8 cellular contexts compared by ENCODE assay signal in genomic region chr19:3036795-3037544, GRCh38. TPM values are rescaled to one million over a fixed set of nuclear protein-coding genes. Genes with fewer than 3 reads are reported as not detected.
DNase-seq lines count a peak whose midpoint lies in the region; ATAC-seq, FAIRE-seq and TF ChIP-seq lines count a peak whose summit lies in the region.
"Not testable (repeated sequence)": the region's sequence is repeated elsewhere in the genome, so short reads cannot be mapped to it uniquely, and the experiment has no call there.

No MANE protein-coding gene starts in this region.

- not testable (repeated sequence) for H3K27me3 ChIP-seq in CD8-positive, alpha-beta memory T cell (ENCODE audit: insufficient read depth, low read length, poor library complexity, severe bottlenecking); endothelial cell of umbilical vein (ENCODE audit: control insufficient read depth in 2 of 2, insufficient read depth in 2 of 2, low read length in 2 of 2)
- peaks cover 45% of the 10 kb centered on the region for H3K27me3 ChIP-seq in KMS-11 (ENCODE audit: insufficient read depth, low read depth)
- H3K27me3 ChIP-seq in tibial artery, result peaks cover 0 to 36% of the 10 kb centered on the region in 2 donors

- not testable (repeated sequence) for H3K27me3 Mint-ChIP-seq in CD8-positive, alpha-beta memory T cell
- H3K27me3 Mint-ChIP-seq in activated naive CD8-positive, alpha-beta T cell treated with anti-CD3 and anti-CD28 coated beads, Interleukin-2, amount 50 U/mL, for 24 hours, result peaks cover 14% of the 10 kb centered on the region
- peaks cover 13% of the 10 kb centered on the region for H3K27me3 Mint-ChIP-seq in osteocyte (ENCODE audit: unreplicated experiment)

- not testable (repeated sequence) for H3K9me3 Mint-ChIP-seq in CD8-positive, alpha-beta memory T cell; activated naive CD8-positive, alpha-beta T cell treated with anti-CD3 and anti-CD28 coated beads, Interleukin-2, amount 50 U/mL, for 24 hours; osteocyte (ENCODE audit: unreplicated experiment)

- H3K4me3 Mint-ChIP-seq in CD8-positive, alpha-beta memory T cell, result peak overlapping the region; percentile 80 to 98 (median 93)
- H3K4me3 Mint-ChIP-seq in activated naive CD8-positive, alpha-beta T cell treated with anti-CD3 and anti-CD28 coated beads, Interleukin-2, amount 50 U/mL, for 24 hours, result peak overlapping the region; percentile 82
- H3K4me3 Mint-ChIP-seq in osteocyte (ENCODE audit: unreplicated experiment), result peak overlapping the region; percentile 86

- FAIRE-seq in endothelial cell of umbilical vein (lab: Jason Lieb, UNC), result not testable (repeated sequence)

- peaks cover 16% of the 10 kb centered on the region for H3K4me1 ChIP-seq in CD8-positive, alpha-beta memory T cell (ENCODE audit: insufficient read depth, low read length)
- peaks cover 20% of the 10 kb centered on the region for H3K4me1 ChIP-seq in KMS-11 (ENCODE audit: low read depth, poor library complexity, severe bottlenecking)
- peaks cover 12% of the 10 kb centered on the region for H3K4me1 ChIP-seq in endothelial cell of umbilical vein (ENCODE audit: control insufficient read depth, extremely low read depth, insufficient read depth, low read length)
- peaks cover 4 to 29% (median 20%) of the 10 kb centered on the region in 4 donors for H3K4me1 ChIP-seq in tibial artery

- H3K4me1 Mint-ChIP-seq in CD8-positive, alpha-beta memory T cell, result peaks cover 19 to 37% (median 20%) of the 10 kb centered on the region in 3 donors
- peaks cover 33% of the 10 kb centered on the region for H3K4me1 Mint-ChIP-seq in activated naive CD8-positive, alpha-beta T cell treated with anti-CD3 and anti-CD28 coated beads, Interleukin-2, amount 50 U/mL, for 24 hours
- peaks cover 20% of the 10 kb centered on the region for H3K4me1 Mint-ChIP-seq in osteocyte (ENCODE audit: unreplicated experiment)

- H3K9ac ChIP-seq in KMS-11 (peak overlapping the region; percentile 56; the same call in 1 of the 2 replicates), endothelial cell of umbilical vein (replicated peaks; ENCODE audit: extremely low read depth, insufficient read depth, low read length) (peak overlapping the region; percentile 25)

- not testable (repeated sequence) for H3K9me3 ChIP-seq in CD8-positive, alpha-beta memory T cell (ENCODE audit: low read length); endothelial cell of umbilical vein (replicated peaks; ENCODE audit: control insufficient read depth, insufficient read depth, low read length); tibial artery

- H3K36me3 ChIP-seq in CD8-positive, alpha-beta memory T cell (ENCODE audit: insufficient read depth, low read length); KMS-11 (ENCODE audit: insufficient read depth); endothelial cell of umbilical vein (ENCODE audit: control insufficient read depth in 2 of 2, extremely low read depth in 1 of 2, insufficient read depth in 2 of 2, low read length in 2 of 2); tibial artery: not testable (repeated sequence)

- H3K9me1 ChIP-seq in endothelial cell of umbilical vein (replicated peaks; ENCODE audit: control insufficient read depth, extremely low read depth, insufficient read depth, low read length), result not testable (repeated sequence)

- CTCF ChIA-PET in CD8-positive, alpha-beta memory T cell (lab: Charles Lee), result interaction anchor here (0.8 to 3.1 kb wide), 9 partner anchors 11 to 75 kb away, joined by 3 to 18 read pairs (median 7); no protein-coding TSS in a partner anchor
- CTCF ChIA-PET in endothelial cell of umbilical vein (lab: Charles Lee), result interaction anchor here (0.6 to 3.0 kb wide), 20 partner anchors 8 to 150 kb away, joined by 3 to 32 read pairs (median 6); partner anchors contain the start of genes TLE2, TLE5 and TLE6

- DNase-seq in CD8-positive, alpha-beta memory T cell; activated naive CD8-positive, alpha-beta T cell treated with anti-CD3 and anti-CD28 coated beads, Interleukin-2, amount 50 U/mL, for 24 hours; endothelial cell of umbilical vein (ENCODE audit: low read depth, low spot score); osteocyte (ENCODE audit: extremely low spot score, unreplicated experiment); tibial artery: not testable (repeated sequence)
- DNase-seq in left colon, result peak in 1 of 2 donors; percentile 33

- peak overlapping the region; percentile 100 for H2AFZ ChIP-seq in KMS-11 (ENCODE audit: low read depth)
- H2AFZ ChIP-seq in endothelial cell of umbilical vein (ENCODE audit: low read depth, low read length), result peak overlapping the region; percentile 87

- H3K4me2 ChIP-seq in KMS-11 (peak overlapping the region; percentile 95), endothelial cell of umbilical vein (ENCODE audit: insufficient read depth, low read length) (peak overlapping the region; percentile 64)

- BruUV-seq in endothelial cell of umbilical vein (replicated peaks; lab: Mats Ljungman, UMichigan), result not testable (repeated sequence)

- POLR2A ChIA-PET in CD8-positive, alpha-beta memory T cell (lab: Charles Lee), result interaction anchor here (1.2 to 3.9 kb wide), 5 partner anchors 9 to 87 kb away, joined by 3 to 86 read pairs (median 13); partner anchors contain the start of gene TLE5
- POLR2A ChIA-PET in endothelial cell of umbilical vein (lab: Charles Lee), result interaction anchor here (1.1 to 2.3 kb wide), 2 partner anchors 17 to 87 kb away, joined by 3 to 16 read pairs; no protein-coding TSS in a partner anchor

- H3K36me3 Mint-ChIP-seq in CD8-positive, alpha-beta memory T cell; activated naive CD8-positive, alpha-beta T cell treated with anti-CD3 and anti-CD28 coated beads, Interleukin-2, amount 50 U/mL, for 24 hours (ENCODE audit: low read depth); osteocyte (ENCODE audit: unreplicated experiment): not testable (repeated sequence)

- intact Hi-C loops in endothelial cell of umbilical vein (cut with micrococcal nuclease), result loop anchor here (1.0 to 5.0 kb wide), 4 partner anchors 24 to 800 kb away; partner anchors contain the start of genes PLEKHJ1 and SF3A2
- intact Hi-C loops in left colon (cut with DNase I, micrococcal nuclease); tibial artery (cut with DNase I; ENCODE audit: low total_unique reads): not testable (repeated sequence)

- dilution Hi-C loops in endothelial cell of umbilical vein (cut with MboI; ENCODE audit: extremely low pct_ligation_motif_present, low sequenced_read_pairs), result not testable (repeated sequence)

- not testable (repeated sequence) for H4K20me1 ChIP-seq in KMS-11 (ENCODE audit: insufficient read depth); endothelial cell of umbilical vein (replicated peaks; ENCODE audit: control insufficient read depth, extremely low read depth, insufficient read depth, low read length)

- peak overlapping the region; percentile 82 for H3K27ac ChIP-seq in CD8-positive, alpha-beta memory T cell (ENCODE audit: low read depth, low read length)
- not testable (repeated sequence) for H3K27ac ChIP-seq in KMS-11
- H3K27ac ChIP-seq in endothelial cell of umbilical vein (ENCODE audit: insufficient read depth, low read depth, low read length) (peak overlapping the region; percentile 42), tibial artery (peak overlapping the region; percentile 80 to 88)

- peak overlapping the region; percentile 99 for H3K4me3 ChIP-seq in CD8-positive, alpha-beta memory T cell (ENCODE audit: low read length)
- not testable (repeated sequence) for H3K4me3 ChIP-seq in KMS-11 (IDR thresholded peaks at IDR 0.05; ENCODE audit: insufficient read depth, low read depth, low read length); endothelial cell of umbilical vein (replicated peaks in 1 of 3; ENCODE audit: insufficient read depth in 1 of 3, low read depth in 1 of 3, low read length in 3 of 3)
- peak overlapping the region; percentile 51 to 56 for H3K4me3 ChIP-seq in tibial artery

- TF ChIP-seq CTCF in KMS-11 (conservative IDR thresholded peaks at IDR 0.05; ENCODE audit: low read depth, low read length); tibial artery (IDR thresholded peaks at IDR 0.05): not testable (repeated sequence)
- TF ChIP-seq CTCF in endothelial cell of umbilical vein (IDR thresholded peaks at IDR 0.05; ENCODE audit: extremely low read depth in 1 of 2, insufficient read depth in 1 of 2, low read depth in 1 of 2, low read length in 2 of 2) (peak; percentile 12 to 28), osteocyte (IDR thresholded peaks at IDR 0.05) (peak; percentile 31)

- ATAC-seq in SK-N-SH treated with all-trans-retinoic acid at 6 μM for 48 hours, result peak; percentile 5
- not testable (repeated sequence) for ATAC-seq in activated naive CD8-positive, alpha-beta T cell treated with anti-CD3 and anti-CD28 coated beads, Interleukin-2, amount 50 U/mL, for 24 hours
- ATAC-seq in left colon, result peak; percentile 5

- not testable (repeated sequence) for TF ChIP-seq POLR2A in endothelial cell of umbilical vein (IDR thresholded peaks at IDR 0.05; ENCODE audit: low read depth, low read length)

- not testable (repeated sequence) for H3K79me2 ChIP-seq in KMS-11 (ENCODE audit: insufficient read depth, low read depth); endothelial cell of umbilical vein (ENCODE audit: control insufficient read depth, insufficient read depth, low read length)

- peak overlapping the region in 5 of 8 donors; percentile 65 to 98 (median 97) for H3K27ac Mint-ChIP-seq in CD8-positive, alpha-beta memory T cell
- peak overlapping the region; percentile 95 for H3K27ac Mint-ChIP-seq in activated naive CD8-positive, alpha-beta T cell treated with anti-CD3 and anti-CD28 coated beads, Interleukin-2, amount 50 U/mL, for 24 hours
- peak overlapping the region; percentile 87 for H3K27ac Mint-ChIP-seq in osteocyte (ENCODE audit: unreplicated experiment)

RNA-seq across cellular contexts. Expression of gene TLE2, which starts 7.9 kb away (rescaled TPM):
- 1 to 10 TPM; 3.8 to 5.3 TPM for total RNA-seq in CD8-positive, alpha-beta memory T cell
- polyA plus RNA-seq in CD8-positive, alpha-beta memory T cell, result 5.0 TPM
- 38.8 and 42.5 TPM in 2 replicates for total RNA-seq in endothelial cell of umbilical vein
- 32.0 and 38.3 TPM in 2 replicates for polyA plus RNA-seq in endothelial cell of umbilical vein
- polyA plus RNA-seq in endothelial cell of umbilical vein (2011; cell fraction: cytosol; rRNA removed), result 18.1 and 24.3 TPM in 2 replicates
- polyA plus RNA-seq in endothelial cell of umbilical vein (2011; cell fraction: nucleus; rRNA removed), result 83.7 and 102 TPM in 2 replicates
- polyA plus RNA-seq in endothelial cell of umbilical vein (2012), result 24.2 and 43.0 TPM in 2 replicates
- 13.2 and 18.9 TPM in 2 replicates for polyA minus RNA-seq in endothelial cell of umbilical vein
- 14.4 TPM for polyA minus RNA-seq in endothelial cell of umbilical vein (2011; cell fraction: cytosol; rRNA and poly(A)+ RNA removed)
- 13.9 and 23.3 TPM in 2 replicates for polyA minus RNA-seq in endothelial cell of umbilical vein (2011; cell fraction: nucleus; rRNA and poly(A)+ RNA removed)
- 10 to 100 TPM; 32.9 to 47.9 TPM for total RNA-seq in left colon
- total RNA-seq in osteocyte, result 13.2 and 14.9 TPM in 2 replicates

RNA-seq across cellular contexts. Expression of gene TLE5, which starts 25.3 kb away (rescaled TPM):
- total RNA-seq in CD8-positive, alpha-beta memory T cell, result 100 to 1,000 TPM; 335 to 352 TPM
- 753 TPM for polyA plus RNA-seq in CD8-positive, alpha-beta memory T cell
- total RNA-seq in endothelial cell of umbilical vein, result 393 and 394 TPM in 2 replicates
- 574 and 716 TPM in 2 replicates for polyA plus RNA-seq in endothelial cell of umbilical vein
- polyA plus RNA-seq in endothelial cell of umbilical vein (2011; cell fraction: cytosol; rRNA removed), result 342 and 469 TPM in 2 replicates
- 404 and 491 TPM in 2 replicates for polyA plus RNA-seq in endothelial cell of umbilical vein (2011; cell fraction: nucleus; rRNA removed)
- polyA plus RNA-seq in endothelial cell of umbilical vein (2012), result 384 and 600 TPM in 2 replicates
- polyA minus RNA-seq in endothelial cell of umbilical vein, result 371 and 416 TPM in 2 replicates
- 404 TPM for polyA minus RNA-seq in endothelial cell of umbilical vein (2011; cell fraction: cytosol; rRNA and poly(A)+ RNA removed)
- 69.0 and 101 TPM in 2 replicates for polyA minus RNA-seq in endothelial cell of umbilical vein (2011; cell fraction: nucleus; rRNA and poly(A)+ RNA removed)
- total RNA-seq in left colon, result 100 to 1,000 TPM; 427 to 487 TPM
- 359 and 366 TPM in 2 replicates for total RNA-seq in osteocyte

RNA-seq across cellular contexts. Expression of gene GNA11, which starts 57.2 kb away (rescaled TPM):
- 1 to 10 TPM; 5.8 TPM for total RNA-seq in CD8-positive, alpha-beta memory T cell
- polyA plus RNA-seq in CD8-positive, alpha-beta memory T cell, result 0.10 TPM
- 76.8 and 78.1 TPM in 2 replicates for total RNA-seq in endothelial cell of umbilical vein
- polyA plus RNA-seq in endothelial cell of umbilical vein, result 34.7 and 35.1 TPM in 2 replicates
- 48.9 and 52.2 TPM in 2 replicates for polyA plus RNA-seq in endothelial cell of umbilical vein (2011; cell fraction: cytosol; rRNA removed)
- polyA plus RNA-seq in endothelial cell of umbilical vein (2011; cell fraction: nucleus; rRNA removed), result 40.1 and 41.4 TPM in 2 replicates
- 54.2 and 62.8 TPM in 2 replicates for polyA plus RNA-seq in endothelial cell of umbilical vein (2012)
- 43.7 and 51.4 TPM in 2 replicates for polyA minus RNA-seq in endothelial cell of umbilical vein
- polyA minus RNA-seq in endothelial cell of umbilical vein (2011; cell fraction: cytosol; rRNA and poly(A)+ RNA removed), result 18.5 TPM
- 13.8 and 21.1 TPM in 2 replicates for polyA minus RNA-seq in endothelial cell of umbilical vein (2011; cell fraction: nucleus; rRNA and poly(A)+ RNA removed)
- 100 to 1,000 TPM; 215 to 248 TPM for total RNA-seq in left colon
- 65.5 and 69.9 TPM in 2 replicates for total RNA-seq in osteocyte

RNA-seq across cellular contexts. Expression of gene TLE6, which starts 59.6 kb away (rescaled TPM):
- total RNA-seq in CD8-positive, alpha-beta memory T cell, result 1 to 10 TPM; 1.1 to 1.3 TPM
- not detected for polyA plus RNA-seq in CD8-positive, alpha-beta memory T cell
- total RNA-seq in endothelial cell of umbilical vein (1.9 and 2.0 TPM in 2 replicates), left colon (1 to 10 TPM; 2.2 to 2.6 TPM), osteocyte (0.65 and 1.5 TPM in 2 replicates)
- 1.6 and 2.1 TPM in 2 replicates for polyA plus RNA-seq in endothelial cell of umbilical vein
- polyA plus RNA-seq in endothelial cell of umbilical vein (2011; cell fraction: cytosol; rRNA removed), result 1.0 and 1.4 TPM in 2 replicates
- 7.1 and 8.2 TPM in 2 replicates for polyA plus RNA-seq in endothelial cell of umbilical vein (2011; cell fraction: nucleus; rRNA removed)
- polyA plus RNA-seq in endothelial cell of umbilical vein (2012), result 0.83 and 2.2 TPM in 2 replicates
- 0.83 and 1.5 TPM in 2 replicates for polyA minus RNA-seq in endothelial cell of umbilical vein
- 1.8 TPM for polyA minus RNA-seq in endothelial cell of umbilical vein (2011; cell fraction: cytosol; rRNA and poly(A)+ RNA removed)
- 1.5 TPM in 2 replicates for polyA minus RNA-seq in endothelial cell of umbilical vein (2011; cell fraction: nucleus; rRNA and poly(A)+ RNA removed)
